Comparison of ENCODE assay signal across 1 cellular context in genomic region chr9:35658144-35658893, GRCh38.
A peak's percentile ranks its signal among the peaks of the same experiment; 100 is the strongest.
TF ChIP-seq lines count a peak whose summit lies in the region.

Gene CCDC107 (plus strand): TSS chr9:35658292. CDS start chr9:35658380, 88 bp downstream.

TF ChIP-seq in GM12878, 131 proteins besides CTCF, POLR2A, EP300 and RAD21 (continued from another document and continues in another):
- TF ChIP-seq NKRF (conservative IDR thresholded peaks at IDR 0.05) (peak; percentile 92), RCOR1 (conservative IDR thresholded peaks at IDR 0.05; ENCODE audit: low read depth, low read length) (no peak), YY1 (IDR thresholded peaks at IDR 0.05; ENCODE audit: low read depth, low read length) (peak; percentile 94), DPF2 (IDR thresholded peaks at IDR 0.05) (peak; percentile 59), RAD51 (IDR thresholded peaks at IDR 0.05) (no peak), MXI1 (IDR thresholded peaks at IDR 0.05; ENCODE audit: low read depth, low read length) (no peak; the same call in 1 of the 2 replicates), MYB (IDR thresholded peaks at IDR 0.05; ENCODE audit: borderline replicate concordance, low read depth, low read length) (no peak), SPI1 (IDR thresholded peaks at IDR 0.05; ENCODE audit: borderline replicate concordance, insufficient read depth, low read depth, low read length) (no peak), ZNF24 (IDR thresholded peaks at IDR 0.05) (peak; percentile 9; the same call in 1 of the 2 replicates), CBX5 (IDR thresholded peaks at IDR 0.05; ENCODE audit: low read depth) (no peak), RBBP5 (conservative IDR thresholded peaks at IDR 0.05) (no peak), NBN (IDR thresholded peaks at IDR 0.05) (0 out of 2 replicates have a peak, but pooled peaks have one; percentile 22), HSF1 (IDR thresholded peaks at IDR 0.05; ENCODE audit: low read depth, low read length) (no peak), ZNF217 (IDR thresholded peaks at IDR 0.05) (peak; percentile 75; the same call in 1 of the 2 replicates), HCFC1 (IDR thresholded peaks at IDR 0.05; ENCODE audit: low read length) (peak; percentile 7; the same call in 1 of the 2 replicates), IRF4 (IDR thresholded peaks at IDR 0.05; ENCODE audit: low read depth, low read length) (no peak), CREB1 (IDR thresholded peaks at IDR 0.05; ENCODE audit: low read depth) (no peak), ELK1 (IDR thresholded peaks at IDR 0.05; ENCODE audit: low read depth, low read length) (no peak), LARP7 (IDR thresholded peaks at IDR 0.05) (peak; percentile 96), ZBED1 (IDR thresholded peaks at IDR 0.05; ENCODE audit: borderline replicate concordance) (no peak), SREBF1 (IDR thresholded peaks at IDR 0.05; ENCODE audit: low read length) (no peak), EZH2 (IDR thresholded peaks at IDR 0.05; ENCODE audit: borderline replicate concordance, control insufficient read depth, low read depth, low read length) (no peak), NFXL1 (IDR thresholded peaks at IDR 0.05; ENCODE audit: borderline replicate concordance) (no peak), E4F1 (IDR thresholded peaks at IDR 0.05; ENCODE audit: borderline replicate concordance, partially characterized antibody) (no peak), GATAD2B (conservative IDR thresholded peaks at IDR 0.05; ENCODE audit: low read depth) (peak; percentile 93; the same call in 1 of the 2 replicates), SUPT20H (IDR thresholded peaks at IDR 0.05; ENCODE audit: borderline replicate concordance, control insufficient read depth, low read depth, low read length) (no peak), POLR2AphosphoS5 (IDR thresholded peaks at IDR 0.05; ENCODE audit: low read length) (peak; percentile 61; the same call in 1 of the 2 replicates), HDGF (IDR thresholded peaks at IDR 0.05) (0 out of 2 replicates have a peak, but pooled peaks have one; percentile 26), CEBPB (IDR thresholded peaks at IDR 0.05; ENCODE audit: borderline replicate concordance in 1 of 2, low read depth in 2 of 2, low read length in 2 of 2) (no peak), NFIC (IDR thresholded peaks at IDR 0.05; ENCODE audit: low read depth, low read length) (no peak), ZSCAN29 (IDR thresholded peaks at IDR 0.05) (no peak), PAX8 (IDR thresholded peaks at IDR 0.05) (no peak), STAT3 (IDR thresholded peaks at IDR 0.05; ENCODE audit: low read depth, low read length) (no peak), IKZF2 (IDR thresholded peaks at IDR 0.05) (peak in 1 of 2 experiments; percentile 17; a peak in 1 of 4 replicates), POLR2AphosphoS2 (IDR thresholded peaks at IDR 0.05; ENCODE audit: low read depth, low read length) (peak; percentile 27; the same call in 1 of the 2 replicates), ZNF592 (IDR thresholded peaks at IDR 0.05) (no peak), MEF2A (IDR thresholded peaks at IDR 0.05; ENCODE audit: insufficient read depth, low read depth, low read length) (no peak), RELA (IDR thresholded peaks at IDR 0.05; ENCODE audit: borderline replicate concordance, partially characterized antibody) (no peak), FOXM1 (IDR thresholded peaks at IDR 0.05; ENCODE audit: low read depth, low read length) (no peak), SKIL (IDR thresholded peaks at IDR 0.05; ENCODE audit: low read depth, poor library complexity, severe bottlenecking) (peak; percentile 15), TAF1 (IDR thresholded peaks at IDR 0.05; ENCODE audit: borderline replicate concordance, low read depth, low read length) (peak; percentile 76), MAX (IDR thresholded peaks at IDR 0.05; ENCODE audit: low read depth, low read length) (no peak), SMAD5 (IDR thresholded peaks at IDR 0.05; ENCODE audit: low read depth) (no peak), RFX5 (IDR thresholded peaks at IDR 0.05; ENCODE audit: low read depth, low read length) (no peak), ZBTB11 (CRISPR knock-in tag; IDR thresholded peaks at IDR 0.05) (no peak)
